Comparison of ENCODE assay signal across 21 cellular contexts in the genomic region with DNA sequence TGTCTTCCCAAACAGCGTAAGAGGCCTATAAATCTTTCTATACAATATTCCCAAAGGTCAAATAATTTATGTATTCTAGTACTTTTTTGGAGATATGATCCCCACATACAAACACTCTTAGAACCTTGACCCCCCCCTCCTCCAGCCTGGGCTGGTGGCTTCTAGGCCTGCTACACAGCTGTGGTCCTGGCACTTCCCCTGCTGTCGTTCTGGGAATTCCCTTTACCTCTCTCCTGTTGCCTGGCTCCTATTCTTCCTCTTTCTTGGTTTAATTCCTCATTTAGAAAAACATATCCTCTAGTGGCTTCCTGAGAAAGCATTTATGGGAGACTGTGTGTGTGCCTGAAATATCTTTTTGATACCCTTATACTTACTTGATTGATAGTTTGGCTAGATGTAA. TPM values are rescaled to one million over a fixed set of nuclear protein-coding genes. Genes with fewer than 3 reads are reported as not detected.
DNase-seq lines count a peak whose midpoint lies in the region; ATAC-seq and TF ChIP-seq lines count a peak whose summit lies in the region.
"Had no signal": no experiment of that assay in that cellular context is flagged by ENCODE, and none has a peak within 500 bp of the region (broad histone marks: within the 10 kb centered on the region; RNA-seq: fewer than 3 reads in every experiment).

No MANE protein-coding gene starts in this region.

- no peaks in the 10 kb centered on the region for H3K36me3 Mint-ChIP-seq in activated T-helper 17 cell treated with anti-CD3 and anti-CD28 coated beads, Interleukin-2, amount 50 U/mL, for 72 hours (ENCODE audit: low read depth)
- H3K36me3 Mint-ChIP-seq: CD4-positive, CD25-positive, alpha-beta regulatory T cell had no signal

- H3K4me3 ChIP-seq in right atrium auricular region (no peak overlapping the region), lower lobe of right lung (no peak overlapping the region)
- H3K4me3 ChIP-seq: breast epithelium, uterus had no signal

- intact Hi-C loops in left ventricle myocardium superior (cut with micrococcal nuclease) (no loop called here), lower lobe of right lung (cut with DNase I) (no loop called here)

- no peak for TF ChIP-seq CTCF in right atrium auricular region (IDR thresholded peaks at IDR 0.05)
- no peak for TF ChIP-seq CTCF in lower lobe of right lung (IDR thresholded peaks at IDR 0.05)

- H3K27me3 Mint-ChIP-seq in activated T-helper 17 cell treated with anti-CD3 and anti-CD28 coated beads, Interleukin-2, amount 50 U/mL, for 72 hours = no peaks in the 10 kb centered on the region
- H3K27me3 Mint-ChIP-seq: activated CD4-positive, alpha-beta memory T cell treated with anti-CD3 and anti-CD28 coated beads, Interleukin-2, amount 10 ng/mL, durations not matched to agents 7 days and 5 days had no signal

- ATAC-seq in left ventricle myocardium superior (no peak), lower lobe of right lung (no peak)
- ATAC-seq in activated T-helper 17 cell treated with anti-CD3 and anti-CD28 coated beads, Interleukin-2, amount 50 U/mL, for 72 hours (replicated peaks) = no peak

- H3K9me3 ChIP-seq in right atrium auricular region (no peaks in the 10 kb centered on the region), lower lobe of right lung (no peaks in the 10 kb centered on the region)
- H3K9me3 ChIP-seq: breast epithelium, uterus had no signal

- no peak overlapping the region for H3K4me3 Mint-ChIP-seq in activated T-helper 17 cell treated with anti-CD3 and anti-CD28 coated beads, Interleukin-2, amount 50 U/mL, for 72 hours
- H3K4me3 Mint-ChIP-seq: activated CD4-positive, alpha-beta memory T cell treated with anti-CD3 and anti-CD28 coated beads, Interleukin-2, amount 10 ng/mL, durations not matched to agents 7 days and 5 days; CD4-positive, CD25-positive, alpha-beta regulatory T cell had no signal

- no peaks in the 10 kb centered on the region for H3K9me3 Mint-ChIP-seq in activated T-helper 17 cell treated with anti-CD3 and anti-CD28 coated beads, Interleukin-2, amount 50 U/mL, for 72 hours

- peaks cover 0 to 17% of the 10 kb centered on the region in 2 donors for H3K4me1 ChIP-seq in right atrium auricular region
- peaks cover 25% of the 10 kb centered on the region for H3K4me1 ChIP-seq in lower lobe of right lung
- H3K4me1 ChIP-seq: breast epithelium had no signal

- H3K27ac ChIP-seq in right atrium auricular region = no peak overlapping the region
- no peak overlapping the region for H3K27ac ChIP-seq in lower lobe of right lung
- H3K27ac ChIP-seq: breast epithelium, RWPE1, uterus, WERI-Rb-1 had no signal

- no peaks in the 10 kb centered on the region for H3K36me3 ChIP-seq in right atrium auricular region
- H3K36me3 ChIP-seq in lower lobe of right lung = no peaks in the 10 kb centered on the region
- H3K36me3 ChIP-seq: breast epithelium, uterus, WERI-Rb-1 had no signal

- H3K27ac Mint-ChIP-seq in activated T-helper 17 cell treated with anti-CD3 and anti-CD28 coated beads, Interleukin-2, amount 50 U/mL, for 72 hours = peak overlapping the region; percentile 65
- H3K27ac Mint-ChIP-seq: activated CD4-positive, alpha-beta memory T cell treated with anti-CD3 and anti-CD28 coated beads, Interleukin-2, amount 10 ng/mL, durations not matched to agents 7 days and 5 days had no signal

- DNase-seq in left ventricle myocardium superior (peak; percentile 43), right atrium auricular region (ENCODE audit: low spot score) (no peak), MV-4-11 (lab: John Stamatoyannopoulos, UW) (peak; percentile 69), NCI-H524 treated with DMSO at 0.1 percent for 48 hours (lab: John Stamatoyannopoulos, UW) (no peak), lower lobe of right lung (no peak), NCI-H1694 (lab: John Stamatoyannopoulos, UW) (no peak)
- DNase-seq in stimulated activated CD4-positive, alpha-beta T cell treated with anti-CD3 and anti-CD28 coated beads, Interleukin-4, amount 100 ng/mL, for 1 hour = no peak
- DNase-seq: activated CD4-positive, alpha-beta memory T cell treated with anti-CD3 and anti-CD28 coated beads, Interleukin-2, amount 10 ng/mL, durations not matched to agents 7 days and 5 days; activated naive CD4-positive, alpha-beta T cell; activated T-cell treated with anti-CD3 and anti-CD28 coated beads for 4 hours; CD4-positive, CD25-positive, alpha-beta regulatory T cell; NCI-H1092; NCI-H2081; NCI-H446 treated with DMSO at 0.1 percent for 48 hours; NK-92 treated with Interleukin-12 subunit alpha and Interleukin-12 subunit beta, amount 100 ng/mL, for 24 hours; SW 1271; uterus; WERI-Rb-1 had no signal

- peaks cover 35% of the 10 kb centered on the region for H3K4me1 Mint-ChIP-seq in activated T-helper 17 cell treated with anti-CD3 and anti-CD28 coated beads, Interleukin-2, amount 50 U/mL, for 72 hours

- H3K27me3 ChIP-seq in right atrium auricular region = no peaks in the 10 kb centered on the region
- no peaks in the 10 kb centered on the region for H3K27me3 ChIP-seq in lower lobe of right lung (ENCODE audit: low read depth)
- H3K27me3 ChIP-seq: breast epithelium, uterus had no signal

RNA-seq across cellular contexts. Expression of a gene that starts 4.1 kb away (rescaled TPM):
- total RNA-seq in left ventricle myocardium superior (133 TPM), right atrium auricular region (100 to 1,000 TPM in 1 of 2 donors, 10 to 100 TPM in 1; 74.7 to 132 TPM), lower lobe of right lung (1.1 TPM)
- total RNA-seq in activated T-helper 17 cell treated with anti-CD3 and anti-CD28 coated beads, Interleukin-2, amount 50 U/mL, for 72 hours = under 1 TPM; 0.24 to 0.37 TPM

Comparison
In these comparisons a context has a peak if more than half of its experiments do, and no peak if none do; other contexts are left out.
1. DNase-seq: peak in left ventricle myocardium superior (single experiment) and MV-4-11 (single experiment); none in right atrium auricular region (single experiment), NCI-H524 treated with DMSO at 0.1 percent for 48 hours (single experiment), stimulated activated CD4-positive, alpha-beta T cell treated with anti-CD3 and anti-CD28 coated beads, Interleukin-4, amount 100 ng/mL, for 1 hour (single experiment), lower lobe of right lung (single experiment) and NCI-H1694 (single experiment).
2. RNA of a gene that starts 4.1 kb away (total RNA-seq): 133 TPM in left ventricle myocardium superior (single experiment) and 74.7 to 132 TPM in right atrium auricular region; 1.1 TPM in lower lobe of right lung (single experiment) and 0.24 to 0.37 TPM in activated T-helper 17 cell treated with anti-CD3 and anti-CD28 coated beads, Interleukin-2, amount 50 U/mL, for 72 hours; every median in the first group is over 10 times any median in the second.